11 cellular contexts compared by ENCODE assay signal in the genomic region with DNA sequence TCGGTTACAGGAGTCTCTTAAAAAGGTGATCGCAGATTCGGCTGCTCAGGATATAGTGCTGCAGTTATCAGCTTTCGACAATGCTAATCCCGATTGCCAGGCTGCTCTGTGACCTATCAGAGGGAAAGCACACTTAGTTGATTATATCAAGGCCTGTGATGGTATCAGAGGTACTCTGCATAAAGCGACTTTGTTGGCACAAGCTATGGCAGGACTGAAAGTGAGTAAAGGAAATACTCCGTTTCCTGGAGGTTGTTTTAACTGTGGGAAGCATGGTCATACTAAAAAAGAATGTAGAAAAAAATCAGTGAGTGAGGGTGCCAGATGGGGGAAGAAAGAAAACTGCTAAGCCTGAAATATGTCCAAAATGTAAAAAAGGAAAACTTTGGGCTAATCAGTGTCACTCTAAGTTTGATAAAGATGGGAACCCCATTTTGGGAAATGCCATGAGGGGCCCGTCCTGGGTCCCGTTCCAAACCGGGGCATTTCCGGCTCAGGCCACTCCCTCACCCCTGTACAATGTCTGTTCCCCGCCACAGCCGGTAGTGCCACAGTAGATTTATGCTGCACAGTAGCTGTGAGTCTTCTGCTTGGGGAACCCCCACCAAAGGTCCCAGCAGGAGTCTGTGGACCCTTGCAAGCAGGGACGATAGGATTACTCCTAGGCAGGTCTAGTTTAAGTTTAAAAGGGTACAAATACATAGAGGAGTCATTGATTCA. TPM values are rescaled to one million over a fixed set of nuclear protein-coding genes. Genes with fewer than 3 reads are reported as not detected.
DNase-seq lines count a peak whose midpoint lies in the region; ATAC-seq lines count a peak whose summit lies in the region.
"Not testable (repeated sequence)": the region's sequence is repeated elsewhere in the genome, so short reads cannot be mapped to it uniquely, and the experiment has no call there.
"Had no signal": no experiment of that assay in that cellular context is flagged by ENCODE, and none has a peak within 500 bp of the region (broad histone marks: within the 10 kb centered on the region; RNA-seq: fewer than 3 reads in every experiment).

No MANE protein-coding gene starts in this region.

- POLR2A ChIA-PET in CD8-positive, alpha-beta memory T cell (lab: Charles Lee) = not testable (repeated sequence)
- POLR2A ChIA-PET in naive thymus-derived CD4-positive, alpha-beta T cell (lab: Charles Lee) = interaction anchor here (0.7 to 1.4 kb wide), 2 partner anchors 25 to 155 kb away, joined by 3 to 7 read pairs; a partner anchor contains a TSS

- not testable (repeated sequence) for ATAC-seq in naive thymus-derived CD4-positive, alpha-beta T cell

- H3K27ac Mint-ChIP-seq in CD8-positive, alpha-beta memory T cell = peak overlapping the region; percentile 21 to 76 (median 60)
- peak overlapping the region; percentile 80 for H3K27ac Mint-ChIP-seq in activated CD4-positive, alpha-beta T cell treated with anti-CD3 and anti-CD28 coated beads, Interleukin-2, amount 10 ng/mL, durations not matched to agents 24 days and 14 days
- peak overlapping the region; percentile 45 for H3K27ac Mint-ChIP-seq in activated naive CD4-positive, alpha-beta T cell treated with anti-CD3 and anti-CD28 coated beads, Interleukin-2, amount 10 ng/mL, durations not matched to agents 7 days and 5 days
- peak overlapping the region in 8 of 9 donors; percentile 70 to 91 (median 82) for H3K27ac Mint-ChIP-seq in naive thymus-derived CD4-positive, alpha-beta T cell

- H3K36me3 Mint-ChIP-seq in CD8-positive, alpha-beta memory T cell = peaks cover 23 to 93% (median 28%) of the 10 kb centered on the region in 3 donors
- H3K36me3 Mint-ChIP-seq in activated CD4-positive, alpha-beta T cell treated with anti-CD3 and anti-CD28 coated beads, Interleukin-2, amount 10 ng/mL, durations not matched to agents 24 days and 14 days (ENCODE audit: low read depth) = peaks cover 79% of the 10 kb centered on the region
- peaks cover 72% of the 10 kb centered on the region for H3K36me3 Mint-ChIP-seq in activated naive CD4-positive, alpha-beta T cell treated with anti-CD3 and anti-CD28 coated beads, Interleukin-2, amount 10 ng/mL, durations not matched to agents 7 days and 5 days
- H3K36me3 Mint-ChIP-seq in naive thymus-derived CD4-positive, alpha-beta T cell = peaks cover 35 to 60% (median 39%) of the 10 kb centered on the region in 5 donors

- not testable (repeated sequence) for H3K9me3 Mint-ChIP-seq in CD8-positive, alpha-beta memory T cell; activated CD4-positive, alpha-beta T cell treated with anti-CD3 and anti-CD28 coated beads, Interleukin-2, amount 10 ng/mL, durations not matched to agents 24 days and 14 days; activated naive CD4-positive, alpha-beta T cell treated with anti-CD3 and anti-CD28 coated beads, Interleukin-2, amount 10 ng/mL, durations not matched to agents 7 days and 5 days
- H3K9me3 Mint-ChIP-seq in naive thymus-derived CD4-positive, alpha-beta T cell = peaks cover 0 to 12% (median 0%) of the 10 kb centered on the region in 11 donors

- peak in 1 of 5 donors; percentile 24 for DNase-seq in CD8-positive, alpha-beta memory T cell
- DNase-seq in activated CD4-positive, alpha-beta T cell treated with anti-CD3 and anti-CD28 coated beads, Interleukin-2, amount 10 ng/mL, durations not matched to agents 24 days and 14 days = peak; percentile 71
- DNase-seq in activated T-cell treated with anti-CD3 and anti-CD28 coated beads for 24 hours (ENCODE audit: low read depth) = peak; percentile 11
- DNase-seq in activated naive CD4-positive, alpha-beta T cell treated with anti-CD3 and anti-CD28 coated beads, Interleukin-2, amount 10 ng/mL, durations not matched to agents 7 days and 5 days = peak; percentile 36
- peak; percentile 63 to 67 for DNase-seq in dermis microvascular lymphatic vessel endothelial cell (ENCODE audit: low read depth in 2 of 2)
- peak in 5 of 9 donors; percentile 7 to 45 (median 30) for DNase-seq in naive thymus-derived CD4-positive, alpha-beta T cell
- DNase-seq in stimulated activated CD4-positive, alpha-beta T cell treated with anti-CD3 and anti-CD28 coated beads, Interleukin-15, amount 100 ng/mL, for 24 hours = peak; percentile 51

- peak overlapping the region in 1 of 7 donors; percentile 6 for H3K4me3 Mint-ChIP-seq in CD8-positive, alpha-beta memory T cell
- peak overlapping the region; percentile 70 for H3K4me3 Mint-ChIP-seq in activated CD4-positive, alpha-beta T cell treated with anti-CD3 and anti-CD28 coated beads, Interleukin-2, amount 10 ng/mL, durations not matched to agents 24 days and 14 days
- H3K4me3 Mint-ChIP-seq in activated naive CD4-positive, alpha-beta T cell treated with anti-CD3 and anti-CD28 coated beads, Interleukin-2, amount 10 ng/mL, durations not matched to agents 7 days and 5 days = peak overlapping the region; percentile 3
- peak overlapping the region; percentile 43 to 79 (median 63) for H3K4me3 Mint-ChIP-seq in naive thymus-derived CD4-positive, alpha-beta T cell

- H3K27ac ChIP-seq in CD8-positive, alpha-beta memory T cell (ENCODE audit: low read depth, low read length) = not testable (repeated sequence)
- peak overlapping the region; percentile 36 for H3K27ac ChIP-seq in naive thymus-derived CD4-positive, alpha-beta T cell (ENCODE audit: low read depth, low read length)

- H3K27me3 ChIP-seq in CD8-positive, alpha-beta memory T cell (ENCODE audit: insufficient read depth, low read length, poor library complexity, severe bottlenecking); naive thymus-derived CD4-positive, alpha-beta T cell (ENCODE audit: control insufficient read depth in 2 of 2, insufficient read depth in 2 of 2, low read length in 2 of 2): not testable (repeated sequence)

- H3K4me1 ChIP-seq in CD8-positive, alpha-beta memory T cell (ENCODE audit: insufficient read depth, low read length); naive thymus-derived CD4-positive, alpha-beta T cell (ENCODE audit: control insufficient read depth in 2 of 2, insufficient read depth in 2 of 2, low read length in 2 of 2): not testable (repeated sequence)

- H3K36me3 ChIP-seq in CD8-positive, alpha-beta memory T cell (ENCODE audit: insufficient read depth, low read length) = peaks cover 37% of the 10 kb centered on the region
- H3K36me3 ChIP-seq in naive thymus-derived CD4-positive, alpha-beta T cell (ENCODE audit: control insufficient read depth in 2 of 3, insufficient read depth in 3 of 3, low read length in 3 of 3) = peaks cover 3 to 52% (median 17%) of the 10 kb centered on the region in 3 experiments

- H3K4me1 Mint-ChIP-seq in CD8-positive, alpha-beta memory T cell = not testable (repeated sequence)
- peaks cover 15% of the 10 kb centered on the region for H3K4me1 Mint-ChIP-seq in activated CD4-positive, alpha-beta T cell treated with anti-CD3 and anti-CD28 coated beads, Interleukin-2, amount 10 ng/mL, durations not matched to agents 24 days and 14 days
- H3K4me1 Mint-ChIP-seq in activated naive CD4-positive, alpha-beta T cell treated with anti-CD3 and anti-CD28 coated beads, Interleukin-2, amount 10 ng/mL, durations not matched to agents 7 days and 5 days = peaks cover 18% of the 10 kb centered on the region
- peaks cover 3 to 26% (median 22%) of the 10 kb centered on the region in 7 donors for H3K4me1 Mint-ChIP-seq in naive thymus-derived CD4-positive, alpha-beta T cell

- CTCF ChIA-PET in CD8-positive, alpha-beta memory T cell (lab: Charles Lee); activated naive CD4-positive, alpha-beta T cell treated with anti-CD3 and anti-CD28 coated beads, Interleukin-2, amount 10 ng/mL, durations not matched to agents 7 days and 5 days (lab: Charles Lee); naive thymus-derived CD4-positive, alpha-beta T cell (lab: Charles Lee): not testable (repeated sequence)

- H3K4me3 ChIP-seq in CD8-positive, alpha-beta memory T cell (ENCODE audit: low read length); naive thymus-derived CD4-positive, alpha-beta T cell (ENCODE audit: low read length): not testable (repeated sequence)

- H3K27me3 Mint-ChIP-seq in CD8-positive, alpha-beta memory T cell; activated CD4-positive, alpha-beta T cell treated with anti-CD3 and anti-CD28 coated beads, Interleukin-2, amount 10 ng/mL, durations not matched to agents 24 days and 14 days; activated naive CD4-positive, alpha-beta T cell treated with anti-CD3 and anti-CD28 coated beads, Interleukin-2, amount 10 ng/mL, durations not matched to agents 7 days and 5 days; naive thymus-derived CD4-positive, alpha-beta T cell: not testable (repeated sequence)

- intact Hi-C loops in activated CD4-positive, alpha-beta T cell treated with anti-CD3 and anti-CD28 coated beads, Interleukin-2, amount 10 ng/mL, durations not matched to agents 24 days and 14 days (cut with micrococcal nuclease) = not testable (repeated sequence)
- intact Hi-C loops in naive thymus-derived CD4-positive, alpha-beta T cell (cut with micrococcal nuclease) = loop anchor here in 1 of 2 donors (2.0 kb wide), 1 partner anchor 25 kb away; a partner anchor contains a TSS

- H3K9me3 ChIP-seq in CD8-positive, alpha-beta memory T cell (ENCODE audit: low read length); naive thymus-derived CD4-positive, alpha-beta T cell (ENCODE audit: control insufficient read depth in 2 of 3, low read length in 3 of 3): not testable (repeated sequence)

RNA-seq across cellular contexts. Expression of a gene that starts 25.7 kb away (rescaled TPM):
- total RNA-seq in CD8-positive, alpha-beta memory T cell = 100 to 1,000 TPM; 168 to 171 TPM
- 237 TPM for polyA plus RNA-seq in CD8-positive, alpha-beta memory T cell
- 147 and 150 TPM in 2 replicates for total RNA-seq in activated CD4-positive, alpha-beta T cell treated with anti-CD3 and anti-CD28 coated beads, Interleukin-2, amount 10 ng/mL, durations not matched to agents 24 days and 14 days
- 113 and 137 TPM in 2 replicates for total RNA-seq in dermis microvascular lymphatic vessel endothelial cell
- total RNA-seq in naive thymus-derived CD4-positive, alpha-beta T cell = 100 to 1,000 TPM; 120 to 180 (median 148) TPM
- polyA plus RNA-seq in naive thymus-derived CD4-positive, alpha-beta T cell = 100 to 1,000 TPM; 185 to 205 TPM

RNA-seq across cellular contexts. Expression of a gene that starts 25.9 kb away (rescaled TPM):
- total RNA-seq in CD8-positive, alpha-beta memory T cell = 1 to 10 TPM; 7.2 to 8.3 TPM
- polyA plus RNA-seq in CD8-positive, alpha-beta memory T cell = 5.3 TPM
- total RNA-seq in activated CD4-positive, alpha-beta T cell treated with anti-CD3 and anti-CD28 coated beads, Interleukin-2, amount 10 ng/mL, durations not matched to agents 24 days and 14 days = 7.1 and 7.7 TPM in 2 replicates
- total RNA-seq in dermis microvascular lymphatic vessel endothelial cell = 3.6 and 4.8 TPM in 2 replicates
- 1 to 10 TPM; 2.9 to 9.7 (median 6.5) TPM for total RNA-seq in naive thymus-derived CD4-positive, alpha-beta T cell
- 1 to 10 TPM; 5.2 to 5.6 TPM for polyA plus RNA-seq in naive thymus-derived CD4-positive, alpha-beta T cell

RNA-seq across cellular contexts. Expression of a gene that starts 27.6 kb away (rescaled TPM):
- 100 to 1,000 TPM in 1 of 2 experiments, 10 to 100 TPM in 1; 100.0 to 105 TPM for total RNA-seq in CD8-positive, alpha-beta memory T cell
- polyA plus RNA-seq in CD8-positive, alpha-beta memory T cell = 194 TPM
- 118 and 119 TPM in 2 replicates for total RNA-seq in activated CD4-positive, alpha-beta T cell treated with anti-CD3 and anti-CD28 coated beads, Interleukin-2, amount 10 ng/mL, durations not matched to agents 24 days and 14 days
- total RNA-seq in dermis microvascular lymphatic vessel endothelial cell = 107 and 135 TPM in 2 replicates
- total RNA-seq in naive thymus-derived CD4-positive, alpha-beta T cell = 10 to 100 TPM; 53.1 to 95.3 (median 83.7) TPM
- 100 to 1,000 TPM; 198 to 224 TPM for polyA plus RNA-seq in naive thymus-derived CD4-positive, alpha-beta T cell

RNA-seq across cellular contexts. Expression of a gene that starts 52.5 kb away (rescaled TPM):
- not detected for total RNA-seq in CD8-positive, alpha-beta memory T cell
- polyA plus RNA-seq in CD8-positive, alpha-beta memory T cell = not detected
- not detected in 2 replicates for total RNA-seq in activated CD4-positive, alpha-beta T cell treated with anti-CD3 and anti-CD28 coated beads, Interleukin-2, amount 10 ng/mL, durations not matched to agents 24 days and 14 days
- total RNA-seq in dermis microvascular lymphatic vessel endothelial cell = not detected in 2 replicates
- not detected for total RNA-seq in naive thymus-derived CD4-positive, alpha-beta T cell
- under 1 TPM in 1 of 2 donors, not detected in 1; 0.51 TPM for polyA plus RNA-seq in naive thymus-derived CD4-positive, alpha-beta T cell
- total RNA-seq: A673, HT1080, IMR-90, PC-3 had no signal
- polyA plus RNA-seq: IMR-90 had no signal
